Comparison of ENCODE assay signal across 17 cellular contexts in genomic region chr9:90344013-90344412, GRCh38.
DNase-seq lines count a peak whose midpoint lies in the region; ATAC-seq, FAIRE-seq and TF ChIP-seq lines count a peak whose summit lies in the region.
"Had no signal": no experiment of that assay in that cellular context is flagged by ENCODE, and none has a peak within 500 bp of the region (broad histone marks: within the 10 kb centered on the region; RNA-seq: fewer than 3 reads in every experiment).

No MANE protein-coding gene starts in this region.

- in situ Hi-C loops in GM13976 (cut with MboI; ENCODE audit: low sequenced_read_pairs, unreplicated experiment), result no loop called here

- no peak overlapping the region for H2AFZ ChIP-seq in astrocyte (ENCODE audit: low read depth, low read length)

- H3K9me3 ChIP-seq in astrocyte (ENCODE audit: insufficient read depth, low read depth, low read length), result no peaks in the 10 kb centered on the region
- H3K9me3 ChIP-seq: heart right ventricle had no signal

- TF ChIP-seq CTCF in astrocyte (IDR thresholded peaks at IDR 0.05; ENCODE audit: insufficient read depth, low read depth, low read length) (no peak), glutamatergic neuron (IDR thresholded peaks at IDR 0.05; ENCODE audit: partially characterized antibody, unreplicated experiment) (no peak), GM13976 (IDR thresholded peaks at IDR 0.05; ENCODE audit: borderline replicate concordance, control extremely low read depth, extremely low read depth, insufficient read depth, missing control alignments) (no peak)

- intact Hi-C loops in activated naive CD4-positive, alpha-beta T cell treated with anti-CD3 and anti-CD28 coated beads for 36 hours (cut with micrococcal nuclease), result no loop called here

- no peak for ATAC-seq in HG02884 (IDR thresholded peaks at IDR 0.05; ENCODE audit: unreplicated experiment)
- ATAC-seq in GM18858 (IDR thresholded peaks at IDR 0.05; ENCODE audit: unreplicated experiment), result no peak
- ATAC-seq: heart right ventricle, natural killer cell had no signal

- H3K27me3 ChIP-seq in astrocyte (ENCODE audit: insufficient read depth, low read length), result no peaks in the 10 kb centered on the region

- H3K9ac ChIP-seq in astrocyte (ENCODE audit: low read length), result no peak overlapping the region

- CTCF ChIA-PET in activated naive CD4-positive, alpha-beta T cell treated with anti-CD3 and anti-CD28 coated beads for 36 hours (lab: Charles Lee), result no interaction called here

- FAIRE-seq in astrocyte (lab: Jason Lieb, UNC), result no peak
- FAIRE-seq: endothelial cell of umbilical vein had no signal

- H3K4me2 ChIP-seq in astrocyte (ENCODE audit: low read length), result peak overlapping the region; percentile 8

- peak overlapping the region; percentile 70 for H3K27ac Mint-ChIP-seq in astrocyte (ENCODE audit: unreplicated experiment)
- peak overlapping the region; percentile 31 for H3K27ac Mint-ChIP-seq in glutamatergic neuron (ENCODE audit: unreplicated experiment)
- H3K27ac Mint-ChIP-seq in activated naive CD4-positive, alpha-beta T cell treated with anti-CD3 and anti-CD28 coated beads for 36 hours, result no peak overlapping the region
- H3K27ac Mint-ChIP-seq: activated naive CD8-positive, alpha-beta T cell; natural killer cell had no signal

- H3K9me3 Mint-ChIP-seq in astrocyte (ENCODE audit: unreplicated experiment) (no peaks in the 10 kb centered on the region), glutamatergic neuron (ENCODE audit: unreplicated experiment) (peaks cover 2% of the 10 kb centered on the region)
- H3K9me3 Mint-ChIP-seq in activated naive CD4-positive, alpha-beta T cell treated with anti-CD3 and anti-CD28 coated beads for 36 hours, result no peaks in the 10 kb centered on the region
- H3K9me3 Mint-ChIP-seq: central memory CD8-positive, alpha-beta T cell; natural killer cell had no signal

- no peak overlapping the region for H3K4me3 Mint-ChIP-seq in astrocyte (ENCODE audit: unreplicated experiment)
- peak overlapping the region; percentile 10 for H3K4me3 Mint-ChIP-seq in glutamatergic neuron (ENCODE audit: unreplicated experiment)
- no peak overlapping the region for H3K4me3 Mint-ChIP-seq in activated naive CD4-positive, alpha-beta T cell treated with anti-CD3 and anti-CD28 coated beads for 36 hours
- H3K4me3 Mint-ChIP-seq: activated naive CD8-positive, alpha-beta T cell; central memory CD8-positive, alpha-beta T cell; natural killer cell had no signal

- no peaks in the 10 kb centered on the region for H3K36me3 ChIP-seq in astrocyte (ENCODE audit: insufficient read depth, low read length)
- H3K36me3 ChIP-seq: heart right ventricle had no signal

- H3K27ac ChIP-seq in astrocyte (ENCODE audit: low read depth, low read length), result no peak overlapping the region
- H3K27ac ChIP-seq: heart right ventricle had no signal

- H3K27me3 Mint-ChIP-seq in astrocyte (ENCODE audit: low read depth, unreplicated experiment) (peaks cover 7% of the 10 kb centered on the region), glutamatergic neuron (ENCODE audit: unreplicated experiment) (no peaks in the 10 kb centered on the region)
- H3K27me3 Mint-ChIP-seq in activated naive CD4-positive, alpha-beta T cell treated with anti-CD3 and anti-CD28 coated beads for 36 hours (ENCODE audit: low read depth), result peaks cover 22% of the 10 kb centered on the region

- H3K36me3 Mint-ChIP-seq in astrocyte (ENCODE audit: low read depth, unreplicated experiment) (no peaks in the 10 kb centered on the region), glutamatergic neuron (ENCODE audit: unreplicated experiment) (no peaks in the 10 kb centered on the region)
- no peaks in the 10 kb centered on the region for H3K36me3 Mint-ChIP-seq in activated naive CD4-positive, alpha-beta T cell treated with anti-CD3 and anti-CD28 coated beads for 36 hours (ENCODE audit: low read depth)
- H3K36me3 Mint-ChIP-seq: activated naive CD8-positive, alpha-beta T cell; natural killer cell had no signal

- H3K4me3 ChIP-seq in astrocyte (ENCODE audit: insufficient read depth, low read depth, low read length), result no peak overlapping the region
- H3K4me3 ChIP-seq: heart right ventricle had no signal

- peaks cover 8% of the 10 kb centered on the region for H3K4me1 ChIP-seq in astrocyte (ENCODE audit: insufficient read depth, low read length)
- H3K4me1 ChIP-seq: heart right ventricle had no signal

- no peaks in the 10 kb centered on the region for H3K79me2 ChIP-seq in astrocyte (ENCODE audit: insufficient read depth, low read length)

- H3K4me1 Mint-ChIP-seq in astrocyte (ENCODE audit: low read depth, unreplicated experiment), result peaks cover 23% of the 10 kb centered on the region
- peaks cover 9% of the 10 kb centered on the region for H3K4me1 Mint-ChIP-seq in glutamatergic neuron (ENCODE audit: low read depth, unreplicated experiment)
- H3K4me1 Mint-ChIP-seq in activated naive CD4-positive, alpha-beta T cell treated with anti-CD3 and anti-CD28 coated beads for 36 hours (ENCODE audit: low read depth), result no peaks in the 10 kb centered on the region
- H3K4me1 Mint-ChIP-seq: central memory CD8-positive, alpha-beta T cell; natural killer cell had no signal

- no peaks in the 10 kb centered on the region for H4K20me1 ChIP-seq in astrocyte (ENCODE audit: insufficient read depth, low read length)

- DNase-seq in NCI-H748 (lab: John Stamatoyannopoulos, UW; ENCODE audit: unreplicated experiment) (peak; percentile 80), NCI-H748 treated with DMSO at 0.1 percent for 48 hours (lab: John Stamatoyannopoulos, UW) (no peak), astrocyte (ENCODE audit: low read depth) (peak; percentile 27), glutamatergic neuron (no peak), GM13976 (ENCODE audit: low spot score) (no peak)
- DNase-seq in activated naive CD4-positive, alpha-beta T cell treated with anti-CD3 and anti-CD28 coated beads for 36 hours, result no peak
- DNase-seq: activated CD4-positive, alpha-beta T cell treated with anti-CD3 and anti-CD28 coated beads for 48 hours; heart right ventricle; left cardiac atrium; natural killer cell; SIG-M5; substantia nigra had no signal

Comparison
In these comparisons a context has a peak if more than half of its experiments do, and no peak if none do; other contexts are left out.
1. DNase-seq: peak in NCI-H748 (single experiment) and astrocyte (single experiment); none in NCI-H748 treated with DMSO at 0.1 percent for 48 hours (single experiment), glutamatergic neuron (single experiment), activated naive CD4-positive, alpha-beta T cell treated with anti-CD3 and anti-CD28 coated beads for 36 hours (single experiment) and GM13976 (single experiment).